ENCODE assay signal across 25 cellular contexts in genomic region chr14:31660191-31660590, GRCh38.
A peak's percentile ranks its signal among the peaks of the same experiment; 100 is the strongest.
DNase-seq lines count a peak whose midpoint lies in the region; ATAC-seq and TF ChIP-seq lines count a peak whose summit lies in the region.
"Had no signal": no experiment of that assay in that cellular context is flagged by ENCODE, and none has a peak within 500 bp of the region (broad histone marks: within the 10 kb centered on the region; RNA-seq: fewer than 3 reads in every experiment).

No MANE protein-coding gene starts in this region.

- no peak for TF ChIP-seq CTCF in ovary (IDR thresholded peaks at IDR 0.05)

- ATAC-seq in GM18909 (IDR thresholded peaks at IDR 0.05; ENCODE audit: poor library complexity, unreplicated experiment) (peak; percentile 74), GM21529 (IDR thresholded peaks at IDR 0.05; ENCODE audit: unreplicated experiment) (peak; percentile 55), HG03469 (IDR thresholded peaks at IDR 0.05; ENCODE audit: unreplicated experiment) (peak; percentile 60), GM19324 (IDR thresholded peaks at IDR 0.05; ENCODE audit: low FRiP score, unreplicated experiment) (no peak)
- ATAC-seq: activated CD8-positive, alpha-beta memory T cell treated with anti-CD3 and anti-CD28 coated beads, Interleukin-2, amount 10 ng/mL, durations not matched to agents 7 days and 5 days; T-helper 17 cell had no signal

- no peaks in the 10 kb centered on the region for H3K27me3 ChIP-seq in MG63
- H3K27me3 ChIP-seq in ovary = no peaks in the 10 kb centered on the region
- H3K27me3 ChIP-seq: cardiac muscle cell, vagina had no signal

- H3K4me3 ChIP-seq in MG63 (no peak overlapping the region), ovary (no peak overlapping the region)
- H3K4me3 ChIP-seq: cardiac muscle cell, SK-N-MC, skin epidermis, thoracic aorta, vagina had no signal

- TF ChIP-seq POLR2A in ovary (IDR thresholded peaks at IDR 0.05) = no peak

- H3K36me3 ChIP-seq in MG63 (no peaks in the 10 kb centered on the region), ovary (no peaks in the 10 kb centered on the region)
- H3K36me3 ChIP-seq: cardiac muscle cell, thoracic aorta, vagina had no signal

- no peak overlapping the region for H3K27ac ChIP-seq in ovary
- H3K27ac ChIP-seq: cardiac muscle cell, RWPE1, SK-N-MC, skin epidermis, thoracic aorta, vagina had no signal

- H3K4me1 ChIP-seq in ovary (ENCODE audit: insufficient read depth) = no peaks in the 10 kb centered on the region
- H3K4me1 ChIP-seq: vagina had no signal

- intact Hi-C loops in ovary (cut with DNase I) = no loop called here

- DNase-seq in MG63 (no peak), anterior cingulate cortex (lab: John Stamatoyannopoulos, UW) (no peak), ovary (no peak)
- DNase-seq: activated CD4-positive, alpha-beta T cell treated with anti-CD3 and anti-CD28 coated beads, Interleukin-2, amount 10 ng/mL, durations not matched to agents 24 days and 14 days; activated CD8-positive, alpha-beta memory T cell treated with anti-CD3 and anti-CD28 coated beads, Interleukin-2, amount 10 ng/mL, durations not matched to agents 7 days and 5 days; activated naive CD4-positive, alpha-beta T cell treated with anti-CD3 and anti-CD28 coated beads, Interleukin-2, amount 10 ng/mL, durations not matched to agents 7 days and 5 days; CD4-positive, alpha-beta T cell; dermis blood vessel endothelial cell; DMS 273 treated with DMSO at 0.1 percent for 48 hours; H9; head of caudate nucleus; NCI-H1436 treated with DMSO at 0.1 percent for 48 hours; NCI-H524; stimulated activated naive CD4-positive, alpha-beta T cell; T-helper 17 cell had no signal

- H3K9me3 ChIP-seq in MG63 = no peaks in the 10 kb centered on the region
- no peaks in the 10 kb centered on the region for H3K9me3 ChIP-seq in ovary
- H3K9me3 ChIP-seq: thoracic aorta, vagina had no signal

- TF ChIP-seq EP300 in ovary (IDR thresholded peaks at IDR 0.05) = no peak

- WGBS in ovary, 3 donors = 92 to 96% (median 95%) methylated on average over 3 of the region's 3 CpGs
